Comparison of ENCODE assay signal across 8 cellular contexts in genomic region chr9:23826120-23826629, GRCh38. TPM values are rescaled to one million over a fixed set of nuclear protein-coding genes. Genes with fewer than 3 reads are reported as not detected.
DNase-seq lines count a peak whose midpoint lies in the region; ATAC-seq and TF ChIP-seq lines count a peak whose summit lies in the region.

Gene ELAVL2 (minus strand): TSS chr9:23826240. CDS start chr9:23762234, 64,006 bp downstream.

- H3K4me1 ChIP-seq in esophagus (ENCODE audit: control insufficient read depth in 2 of 2, insufficient read depth in 2 of 2, low read length in 1 of 2): peaks cover 8 to 9% of the 10 kb centered on the region in 2 donors
- peaks cover 24% of the 10 kb centered on the region for H3K4me1 ChIP-seq in mesenchymal stem cell (ENCODE audit: control insufficient read depth, insufficient read depth, low read depth, low read length)

- peaks cover 4% of the 10 kb centered on the region for H3K4me1 Mint-ChIP-seq in activated CD8-positive, alpha-beta T cell treated with anti-CD3 and anti-CD28 coated beads for 36 hours (ENCODE audit: low read depth)

- TF ChIP-seq CTCF in activated CD8-positive, alpha-beta T cell treated with anti-CD3 and anti-CD28 coated beads for 36 hours (IDR thresholded peaks at IDR 0.05): no peak

- peak within 1 kb of the TSS; percentile 51 for H3K4me2 ChIP-seq in mesenchymal stem cell (ENCODE audit: low read length, poor library complexity, severe bottlenecking)

- no peak within 1 kb of the TSS for H3K18ac ChIP-seq in mesenchymal stem cell (ENCODE audit: low read depth in 1 of 2, low read length in 2 of 2)

- H3K9me3 Mint-ChIP-seq in activated CD8-positive, alpha-beta T cell treated with anti-CD3 and anti-CD28 coated beads for 36 hours: peaks cover 3% of the 10 kb centered on the region

- peaks cover 38% of the 10 kb centered on the region for H3K27me3 Mint-ChIP-seq in activated CD8-positive, alpha-beta T cell treated with anti-CD3 and anti-CD28 coated beads for 36 hours

- H2BK120ac ChIP-seq in mesenchymal stem cell (ENCODE audit: low read depth, low read length): no peak within 1 kb of the TSS

- POLR2A ChIA-PET in activated CD8-positive, alpha-beta T cell treated with anti-CD3 and anti-CD28 coated beads for 36 hours (lab: Charles Lee): no interaction called here

- H3K4me3 Mint-ChIP-seq in activated CD8-positive, alpha-beta T cell treated with anti-CD3 and anti-CD28 coated beads for 36 hours: no peak within 1 kb of the TSS

- H3K27ac ChIP-seq in esophagus (ENCODE audit: low read depth in 2 of 2, low read length in 1 of 2) (no peak within 1 kb of the TSS), mesenchymal stem cell (ENCODE audit: low read length, poor library complexity, severe bottlenecking) (no peak within 1 kb of the TSS)

- no peak within 1 kb of the TSS for H2BK12ac ChIP-seq in mesenchymal stem cell (ENCODE audit: low read length in 2 of 2)

- no peak within 1 kb of the TSS for H2BK15ac ChIP-seq in mesenchymal stem cell (ENCODE audit: low read depth, poor library complexity, severe bottlenecking)

- CTCF ChIA-PET in activated CD8-positive, alpha-beta T cell treated with anti-CD3 and anti-CD28 coated beads for 36 hours (lab: Charles Lee): no interaction called here

- no peak within 1 kb of the TSS for H2AFZ ChIP-seq in mesenchymal stem cell (ENCODE audit: low read depth, low read length)

- intact Hi-C loops in activated CD8-positive, alpha-beta T cell treated with anti-CD3 and anti-CD28 coated beads for 36 hours (cut with micrococcal nuclease): no loop called here

- H3K4ac ChIP-seq in mesenchymal stem cell (ENCODE audit: low read depth in 1 of 2, low read length in 2 of 2): no peak within 1 kb of the TSS

- H3K23ac ChIP-seq in mesenchymal stem cell (ENCODE audit: low read length in 2 of 2): no peak within 1 kb of the TSS

- no peak within 1 kb of the TSS for H3K27ac Mint-ChIP-seq in activated CD8-positive, alpha-beta T cell treated with anti-CD3 and anti-CD28 coated beads for 36 hours

- no peaks in the 10 kb centered on the region for H3K36me3 Mint-ChIP-seq in activated CD8-positive, alpha-beta T cell treated with anti-CD3 and anti-CD28 coated beads for 36 hours (ENCODE audit: low read depth)

- H4K8ac ChIP-seq in mesenchymal stem cell (ENCODE audit: low read length): no peak within 1 kb of the TSS

- WGBS in esophagus, 2 donors: 5% methylated on average over 30 of the region's 30 CpGs
- under 1% methylated on average over 29 of the region's 30 CpGs for WGBS in mesenchymal stem cell

- H2AK5ac ChIP-seq in mesenchymal stem cell (ENCODE audit: low read length, severe bottlenecking): no peak within 1 kb of the TSS

- H3K79me1 ChIP-seq in mesenchymal stem cell (replicated peaks; ENCODE audit: low read length, poor library complexity, severe bottlenecking): no peaks in the 10 kb centered on the region

- DNase-seq in COR-L47 (lab: John Stamatoyannopoulos, UW): peak; percentile 97
- DNase-seq in NCI-H1417 treated with DMSO at 0.1 percent for 48 hours (lab: John Stamatoyannopoulos, UW): peak; percentile 77
- peak; percentile 43 for DNase-seq in activated CD8-positive, alpha-beta T cell treated with anti-CD3 and anti-CD28 coated beads for 36 hours
- peak; percentile 88 for DNase-seq in mesenchymal stem cell
- peak; percentile 7 for DNase-seq in stimulated activated CD8-positive, alpha-beta memory T cell treated with anti-CD3 and anti-CD28 coated beads, Interleukin-7, amount 100 ng/mL, for 24 hours (ENCODE audit: low read depth)
- DNase-seq in HuH-7.5 (ENCODE audit: low spot score): no peak

- peak; percentile 66 for ATAC-seq in activated CD8-positive, alpha-beta T cell treated with anti-CD3 and anti-CD28 coated beads for 36 hours
- ATAC-seq in HG03280 (IDR thresholded peaks at IDR 0.05; ENCODE audit: unreplicated experiment): no peak

- H3K4me3 ChIP-seq in esophagus (ENCODE audit: low read depth in 1 of 2, low read length in 2 of 2) (peak within 1 kb of the TSS; percentile 36 to 40), mesenchymal stem cell (ENCODE audit: insufficient read depth in 1 of 2, low read depth in 1 of 2, low read length in 2 of 2) (peak within 1 kb of the TSS; percentile 31 to 78)

- peak within 1 kb of the TSS; percentile 57 for H3K9ac ChIP-seq in mesenchymal stem cell (ENCODE audit: low read length)

- H3K27me3 ChIP-seq in esophagus (ENCODE audit: control insufficient read depth in 1 of 2, insufficient read depth in 2 of 2, low read length in 2 of 2) (peaks cover 2 to 29% of the 10 kb centered on the region in 2 donors), mesenchymal stem cell (ENCODE audit: control insufficient read depth in 1 of 2, insufficient read depth in 1 of 2, low read length in 2 of 2) (peaks cover 58 to 63% of the 10 kb centered on the region in 2 experiments)

- H3K36me3 ChIP-seq in esophagus (ENCODE audit: control insufficient read depth in 2 of 2, insufficient read depth in 2 of 2, low read length in 1 of 2): no peaks in the 10 kb centered on the region
- no peaks in the 10 kb centered on the region for H3K36me3 ChIP-seq in mesenchymal stem cell (ENCODE audit: control insufficient read depth in 1 of 2, insufficient read depth in 2 of 2, low read depth in 1 of 2, low read length in 2 of 2)

- no peak within 1 kb of the TSS for H4K91ac ChIP-seq in mesenchymal stem cell (ENCODE audit: low read length)

- no peak within 1 kb of the TSS for H3K14ac ChIP-seq in mesenchymal stem cell (ENCODE audit: low read length in 2 of 2)

- peaks cover 0 to 5% of the 10 kb centered on the region in 2 donors for H3K9me3 ChIP-seq in esophagus (ENCODE audit: control insufficient read depth in 2 of 2, insufficient read depth in 1 of 2, low read depth in 1 of 2, low read length in 1 of 2)
- no peaks in the 10 kb centered on the region for H3K9me3 ChIP-seq in mesenchymal stem cell (ENCODE audit: control insufficient read depth, low read length)

- H2BK5ac ChIP-seq in mesenchymal stem cell (ENCODE audit: low read depth, low read length, poor library complexity, severe bottlenecking): no peak within 1 kb of the TSS

RNA-seq across cellular contexts. Expression of gene ELAVL2, which starts in this region (rescaled TPM):
- total RNA-seq in activated CD8-positive, alpha-beta T cell treated with anti-CD3 and anti-CD28 coated beads for 36 hours: not detected
- polyA plus RNA-seq in esophagus: under 1 TPM; 0.02 TPM
- polyA plus RNA-seq in mesenchymal stem cell (2013, experiment 1 of 2): 0.04 TPM
- polyA plus RNA-seq in mesenchymal stem cell (2013, experiment 2 of 2): 0.03 TPM

Comparison
In these comparisons a context has a peak if more than half of its experiments do, and no peak if none do; other contexts are left out.
1. Peak in DNase-seq and ATAC-seq in activated CD8-positive, alpha-beta T cell treated with anti-CD3 and anti-CD28 coated beads for 36 hours; RNA of the gene not detected or under 1 TPM.